18 cellular contexts compared by ENCODE assay signal in the genomic region with DNA sequence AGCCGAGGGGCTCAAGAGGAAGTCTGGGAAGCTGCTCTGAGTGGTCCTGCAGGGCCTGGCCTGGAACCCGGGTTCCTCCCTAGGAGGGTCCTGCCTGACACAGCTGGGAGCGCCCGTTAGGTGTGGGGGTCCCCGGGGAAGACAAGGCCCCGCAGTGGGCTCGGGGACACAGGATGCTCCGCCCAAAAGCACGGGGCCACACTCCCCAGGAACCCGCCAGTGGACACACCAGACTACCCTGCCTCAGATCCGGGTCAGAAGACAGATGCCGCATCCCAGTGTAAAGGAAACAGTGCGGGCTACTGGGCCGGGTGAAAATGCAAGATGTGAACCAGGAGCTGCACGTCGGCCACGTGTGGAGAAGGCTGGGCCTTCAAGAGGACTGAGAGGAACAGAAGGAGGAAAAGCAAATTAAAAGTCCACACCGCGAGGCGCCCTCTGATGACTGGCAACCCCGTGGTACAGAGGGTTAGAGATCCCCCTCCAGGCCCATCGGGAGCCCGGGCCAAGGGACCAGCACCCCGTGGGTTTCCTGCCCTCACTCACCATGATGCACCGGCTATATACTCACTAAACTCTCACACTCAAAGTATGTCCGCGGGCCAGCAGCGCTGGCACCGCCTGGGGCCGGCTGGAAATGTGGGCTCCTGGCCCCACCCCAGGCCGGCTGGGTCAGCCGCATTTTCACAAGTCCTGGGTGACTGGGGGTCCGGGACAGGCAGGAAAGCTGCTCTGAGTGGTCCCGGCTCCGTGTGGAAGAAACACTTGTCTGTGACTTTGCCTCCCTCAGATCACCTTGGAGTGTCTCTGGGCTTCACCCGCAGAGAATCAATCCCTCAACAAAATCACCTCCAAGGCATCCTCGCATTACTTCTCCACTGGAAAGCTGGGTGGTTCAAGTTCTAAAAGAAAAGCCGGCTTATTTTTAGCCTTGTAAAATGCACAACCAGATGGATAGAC.
"Had no signal": no experiment of that assay in that cellular context is flagged by ENCODE, and none has a peak within 500 bp of the region (broad histone marks: within the 10 kb centered on the region; RNA-seq: fewer than 3 reads in every experiment).

No MANE protein-coding gene starts in this region.

- DNase-seq: activated CD4-positive, alpha-beta T cell treated with anti-CD3 and anti-CD28 coated beads for 1 hour; activated CD4-positive, alpha-beta T cell treated with anti-CD3 and anti-CD28 coated beads, Interleukin-2, amount 50 U/mL, for 4 hours; activated naive CD4-positive, alpha-beta T cell treated with Interleukin-2 at 50 U/mL for 16 hours; activated naive CD8-positive, alpha-beta T cell treated with anti-CD3 and anti-CD28 coated beads, Interleukin-2, amount 50 U/mL, for 24 hours; cerebellar nuclear complex; dermis blood vessel endothelial cell; foreskin fibroblast; stimulated activated CD4-positive, alpha-beta T cell treated with anti-CD3 and anti-CD28 coated beads, Interleukin-4, amount 100 ng/mL, for 1 hour; stimulated activated naive CD8-positive, alpha-beta T cell treated with anti-CD3 and anti-CD28 coated beads, Interleukin-15, amount 100 ng/mL, for 72 hours; T1000 had no signal

- H3K27ac Mint-ChIP-seq: activated naive CD8-positive, alpha-beta T cell treated with anti-CD3 and anti-CD28 coated beads, Interleukin-2, amount 50 U/mL, for 24 hours; nephron; stimulated activated naive CD8-positive, alpha-beta T cell treated with anti-CD3 and anti-CD28 coated beads, Interleukin-15, amount 100 ng/mL, for 72 hours had no signal

- H3K27me3 Mint-ChIP-seq: activated naive CD8-positive, alpha-beta T cell treated with anti-CD3 and anti-CD28 coated beads, Interleukin-2, amount 50 U/mL, for 24 hours had no signal

- ATAC-seq: activated naive CD8-positive, alpha-beta T cell treated with anti-CD3 and anti-CD28 coated beads, Interleukin-2, amount 50 U/mL, for 24 hours; right cardiac atrium; stimulated activated naive CD8-positive, alpha-beta T cell treated with anti-CD3 and anti-CD28 coated beads, Interleukin-15, amount 100 ng/mL, for 72 hours had no signal

- H3K4me3 Mint-ChIP-seq: activated naive CD8-positive, alpha-beta T cell treated with anti-CD3 and anti-CD28 coated beads, Interleukin-2, amount 50 U/mL, for 24 hours; stimulated activated naive CD8-positive, alpha-beta T cell treated with anti-CD3 and anti-CD28 coated beads, Interleukin-15, amount 100 ng/mL, for 72 hours had no signal

- H3K4me3 ChIP-seq: ascending aorta, prostate gland, smooth muscle cell, thoracic aorta, upper lobe of left lung had no signal

- H3K36me3 ChIP-seq: ascending aorta, prostate gland, thoracic aorta, upper lobe of left lung had no signal

- H3K27me3 ChIP-seq: ascending aorta, upper lobe of left lung had no signal

- H3K9me3 Mint-ChIP-seq: activated naive CD8-positive, alpha-beta T cell treated with anti-CD3 and anti-CD28 coated beads, Interleukin-2, amount 50 U/mL, for 24 hours; stimulated activated naive CD8-positive, alpha-beta T cell treated with anti-CD3 and anti-CD28 coated beads, Interleukin-15, amount 100 ng/mL, for 72 hours had no signal

- H3K27ac ChIP-seq: ascending aorta, epithelial cell of prostate, prostate gland, thoracic aorta, upper lobe of left lung had no signal
